ENCODE assay signal across 1 cellular context in genomic region chr22:30598986-30599385, GRCh38.
TF ChIP-seq lines count a peak whose summit lies in the region.

No MANE protein-coding gene starts in this region.

TF ChIP-seq in IMR-90, 13 proteins besides CTCF, POLR2A, EP300 and RAD21:
- peak; percentile 22; the same call in 1 of the 2 replicates for TF ChIP-seq FOS (IDR thresholded peaks at IDR 0.05; ENCODE audit: low read depth, low read length)
- no peak for TF ChIP-seq NFE2L2 (IDR thresholded peaks at IDR 0.05; ENCODE audit: low read depth, low read length)
TF ChIP-seq in IMR-90: peak in this region for 1.
